ENCODE assay signal across 22 cellular contexts in the genomic region with DNA sequence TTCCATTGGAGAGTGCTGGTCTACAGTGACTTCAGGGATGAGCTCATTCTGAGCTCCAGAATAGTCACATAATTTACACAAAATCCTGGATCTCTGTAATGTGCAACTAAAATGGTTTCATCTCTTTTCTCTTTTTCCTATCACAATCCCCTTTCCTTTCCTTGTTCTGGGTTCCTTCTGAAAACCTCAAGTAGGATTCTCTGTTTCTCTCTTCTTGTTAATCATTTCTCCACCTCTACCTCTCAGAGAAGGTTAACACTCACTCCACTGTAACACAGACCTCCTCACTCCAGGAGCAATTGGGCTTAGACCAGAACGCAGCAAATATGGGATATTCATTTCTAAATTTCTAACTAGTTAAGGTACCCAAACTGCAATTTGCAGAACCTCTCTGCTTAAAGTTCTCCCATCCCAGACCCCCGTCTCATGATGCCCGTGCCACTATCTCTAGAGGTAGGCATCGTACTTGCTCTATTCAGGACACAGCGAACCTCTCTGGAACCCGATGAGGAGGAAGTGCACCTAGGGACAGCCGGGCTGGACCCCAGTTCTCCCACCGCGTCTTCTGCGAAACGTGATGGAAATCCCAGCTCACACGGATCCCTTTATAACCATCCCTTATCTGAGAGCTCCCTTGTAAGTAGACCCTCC. TPM values are rescaled to one million over a fixed set of nuclear protein-coding genes. Genes with fewer than 3 reads are reported as not detected.
DNase-seq lines count a peak whose midpoint lies in the region; ATAC-seq and TF ChIP-seq lines count a peak whose summit lies in the region.
"Had no signal": no experiment of that assay in that cellular context is flagged by ENCODE, and none has a peak within 500 bp of the region (broad histone marks: within the 10 kb centered on the region; RNA-seq: fewer than 3 reads in every experiment).

No MANE protein-coding gene starts in this region.

- TF ChIP-seq CTCF in sigmoid colon (IDR thresholded peaks at IDR 0.05): no peak

- no peak overlapping the region for H3K27ac ChIP-seq in iPS-18a (ENCODE audit: low read length)
- no peak overlapping the region for H3K27ac ChIP-seq in sigmoid colon
- H3K27ac ChIP-seq: heart right ventricle, left lung, SJSA1 had no signal

- H3K9me3 ChIP-seq in iPS-18a (ENCODE audit: control insufficient read depth, low read depth, low read length): no peaks in the 10 kb centered on the region
- H3K9me3 ChIP-seq in sigmoid colon: no peaks in the 10 kb centered on the region
- H3K9me3 ChIP-seq: heart right ventricle, left lung had no signal

- H3K27me3 ChIP-seq in iPS-18a (ENCODE audit: control insufficient read depth, insufficient read depth, low read length) (peaks cover 39% of the 10 kb centered on the region), sigmoid colon (peaks cover 28 to 97% (median 66%) of the 10 kb centered on the region in 3 donors)

- H3K36me3 ChIP-seq in iPS-18a (ENCODE audit: control insufficient read depth, low read depth, low read length): peaks cover 7% of the 10 kb centered on the region
- H3K36me3 ChIP-seq in sigmoid colon: no peaks in the 10 kb centered on the region
- H3K36me3 ChIP-seq: heart right ventricle, left lung, SJSA1 had no signal

- H3K9me3 Mint-ChIP-seq in effector memory CD8-positive, alpha-beta T cell: no peaks in the 10 kb centered on the region
- H3K9me3 Mint-ChIP-seq: activated naive CD8-positive, alpha-beta T cell treated with anti-CD3 and anti-CD28 coated beads, Interleukin-2, amount 50 U/mL, for 24 hours had no signal

- no peak overlapping the region for H3K27ac Mint-ChIP-seq in effector memory CD8-positive, alpha-beta T cell
- H3K27ac Mint-ChIP-seq: activated naive CD8-positive, alpha-beta T cell treated with anti-CD3 and anti-CD28 coated beads, Interleukin-2, amount 50 U/mL, for 24 hours had no signal

- TF ChIP-seq POLR2A in sigmoid colon (IDR thresholded peaks at IDR 0.05): no peak

- peaks cover 58 to 75% of the 10 kb centered on the region in 2 donors for H3K27me3 Mint-ChIP-seq in effector memory CD8-positive, alpha-beta T cell

- peaks cover 7 to 9% of the 10 kb centered on the region in 2 donors for H3K4me1 Mint-ChIP-seq in effector memory CD8-positive, alpha-beta T cell (ENCODE audit: low read depth in 2 of 2)

- peaks cover under 1% of the 10 kb centered on the region for H3K36me3 Mint-ChIP-seq in effector memory CD8-positive, alpha-beta T cell (ENCODE audit: insufficient read depth)

- peaks cover 9% of the 10 kb centered on the region for H3K4me1 ChIP-seq in iPS-18a (ENCODE audit: control insufficient read depth, low read depth, low read length)
- peaks cover 0 to 16% (median 10%) of the 10 kb centered on the region in 4 donors for H3K4me1 ChIP-seq in sigmoid colon
- H3K4me1 ChIP-seq: SJSA1 had no signal

- intact Hi-C loops in sigmoid colon (cut with DNase I): no loop called here

- 8 to 17% methylated on average over 12 of the region's 12 CpGs for WGBS in sigmoid colon, 2 donors

- peak; percentile 29 for DNase-seq in NCI-H345 (lab: John Stamatoyannopoulos, UW)
- DNase-seq in NCI-H345 treated with DMSO at 0.1 percent for 48 hours (lab: John Stamatoyannopoulos, UW; ENCODE audit: unreplicated experiment): no peak
- DNase-seq in NCI-H748 (lab: John Stamatoyannopoulos, UW; ENCODE audit: unreplicated experiment): peak; percentile 35
- peak; percentile 32 for DNase-seq in sigmoid colon
- DNase-seq in activated CD4-positive, alpha-beta T cell treated with anti-CD3 and anti-CD28 coated beads for 48 hours: no peak
- no peak for DNase-seq in T-helper 2 cell
- DNase-seq in effector memory CD8-positive, alpha-beta T cell: no peak
- DNase-seq: activated CD4-positive, alpha-beta T cell treated with anti-CD3 and anti-CD28 coated beads for 4 hours; effector memory CD4-positive, alpha-beta T cell; EL; NCI-H1694 treated with DMSO at 0.1 percent for 48 hours; NCI-H510A; PC-3; T1000 had no signal

- H3K4me3 ChIP-seq in iPS-18a (ENCODE audit: low read length) (peak overlapping the region; percentile 59), sigmoid colon (no peak overlapping the region)
- H3K4me3 ChIP-seq: heart right ventricle, left lung, SJSA1 had no signal

- ATAC-seq in effector memory CD8-positive, alpha-beta T cell (replicated peaks): no peak
- ATAC-seq: activated naive CD8-positive, alpha-beta T cell treated with anti-CD3 and anti-CD28 coated beads, Interleukin-2, amount 50 U/mL, for 24 hours; heart right ventricle; PC-3 had no signal

- H3K4me3 Mint-ChIP-seq in effector memory CD8-positive, alpha-beta T cell: peak overlapping the region in 1 of 2 donors; percentile 70

- no peak for TF ChIP-seq EP300 in sigmoid colon (IDR thresholded peaks at IDR 0.05)

- no peak overlapping the region for H3K9ac ChIP-seq in iPS-18a (ENCODE audit: low read length)

RNA-seq across cellular contexts. Expression of a gene that starts 1.4 kb away (rescaled TPM):
- total RNA-seq in sigmoid colon: not detected
- not detected for polyA plus RNA-seq in sigmoid colon
- total RNA-seq: cardiac septum, left lung, LHCN-M2, PC-3, SJSA1, urinary bladder had no signal
- polyA plus RNA-seq: heart right ventricle, urinary bladder had no signal

Comparison
In these comparisons a context has a peak if more than half of its experiments do, and no peak if none do; other contexts are left out.
1. DNase-seq: peak in NCI-H345 (single experiment), NCI-H748 (single experiment) and sigmoid colon (single experiment); none in NCI-H345 treated with DMSO at 0.1 percent for 48 hours (single experiment), activated CD4-positive, alpha-beta T cell treated with anti-CD3 and anti-CD28 coated beads for 48 hours (single experiment), T-helper 2 cell (0 of 5) and effector memory CD8-positive, alpha-beta T cell (0 of 3).